12 cellular contexts compared by ENCODE assay signal in genomic region chr18:79947054-79947755, GRCh38. TPM values are rescaled to one million over a fixed set of nuclear protein-coding genes. Genes with fewer than 3 reads are reported as not detected.
A peak's percentile ranks its signal among the peaks of the same experiment; 100 is the strongest.
DNase-seq lines count a peak whose midpoint lies in the region; ATAC-seq and TF ChIP-seq lines count a peak whose summit lies in the region.
"Had no signal": no experiment of that assay in that cellular context is flagged by ENCODE, and none has a peak within 500 bp of the region (broad histone marks: within the 10 kb centered on the region; RNA-seq: fewer than 3 reads in every experiment).

No MANE protein-coding gene starts in this region.

- TF ChIP-seq CTCF in activated B cell treated with CpG ODN at 0.5 μM for 24 hours (IDR thresholded peaks at IDR 0.05) (no peak), spleen (IDR thresholded peaks at IDR 0.05 in 8 of 11, conservative IDR thresholded peaks at IDR 0.05 in 3 of 11) (no peak)

- no peak overlapping the region for H3K4me3 Mint-ChIP-seq in activated B cell treated with CpG ODN at 0.5 μM for 24 hours
- H3K4me3 Mint-ChIP-seq: activated T-helper 1 cell treated with anti-CD3 and anti-CD28 coated beads, Interleukin-12 subunit alpha, Interleukin-12 subunit beta, Interleukin-2, Interleukin-4 antibody, amounts not matched to agents 30 ng/mL and 10 ng/mL and 1 ng/mL, durations not matched to agents 14 hours and 24 hours and 36 hours; WTC11 had no signal

- WGBS in spleen, 5 donors, result 91 to 97% (median 95%) methylated on average over 14 of the region's 14 CpGs

- H3K4me1 ChIP-seq in spleen, result peaks cover 22 to 92% (median 64%) of the 10 kb centered on the region in 6 donors

- H3K36me3 Mint-ChIP-seq in activated B cell treated with CpG ODN at 0.5 μM for 24 hours (ENCODE audit: low read depth), result peaks cover 41% of the 10 kb centered on the region

- CTCF ChIA-PET in activated B cell treated with CpG ODN at 0.5 μM for 24 hours (lab: Charles Lee), result no interaction called here

- intact Hi-C loops in activated B cell treated with CpG ODN at 0.5 μM for 24 hours (cut with micrococcal nuclease) (loop anchor here (5.0 kb wide), 1 partner anchor 35 kb away; no protein-coding TSS in a partner anchor), spleen (cut with DNase I; ENCODE audit: low total_unique reads) (loop anchor here (10.0 kb wide), 1 partner anchor 262 kb away; no protein-coding TSS in a partner anchor)

- DNase-seq in GM04503 (ENCODE audit: low read depth) (peak; percentile 37), activated B cell treated with CpG ODN at 0.5 μM for 24 hours (no peak), islet precursor cell (peak; percentile 52), spleen (peak; percentile 73), hepatic stellate cell (ENCODE audit: low spot score) (no peak), NOMO-1 (lab: John Stamatoyannopoulos, UW; ENCODE audit: unreplicated experiment in 2 of 2) (no peak)
- no peak for DNase-seq in stimulated activated CD4-positive, alpha-beta T cell treated with anti-CD3 and anti-CD28 coated beads, Interleukin-1b, Interleukin-23, amount 100 ng/mL, for 48 hours
- DNase-seq: NCI-H1694 had no signal

- H3K36me3 ChIP-seq in spleen, result peaks cover 0 to 58% (median 12%) of the 10 kb centered on the region in 6 donors

- H3K4me3 ChIP-seq in spleen, result no peak overlapping the region
- H3K4me3 ChIP-seq: right atrium auricular region had no signal

- no peak for ATAC-seq in activated B cell treated with CpG ODN at 0.5 μM for 24 hours (ENCODE audit: low read depth)
- no peak for ATAC-seq in HG03039 (IDR thresholded peaks at IDR 0.05; ENCODE audit: unreplicated experiment)
- ATAC-seq: WTC11 had no signal

- no peaks in the 10 kb centered on the region for H3K27me3 Mint-ChIP-seq in activated B cell treated with CpG ODN at 0.5 μM for 24 hours

- POLR2A ChIA-PET in activated B cell treated with CpG ODN at 0.5 μM for 24 hours (lab: Charles Lee), result interaction anchor here (1.7 kb wide), 1 partner anchor 87 kb away, joined by 4 read pairs; the partner anchor contains the start of gene RBFA

- no peak for TF ChIP-seq POLR2A in spleen (IDR thresholded peaks at IDR 0.05)

- H3K27me3 ChIP-seq in spleen (replicated peaks in 1 of 7), result peaks cover 0 to 4% (median 0%) of the 10 kb centered on the region in 7 donors
- H3K27me3 ChIP-seq: right atrium auricular region had no signal

- peak overlapping the region; percentile 12 for H3K27ac Mint-ChIP-seq in activated B cell treated with CpG ODN at 0.5 μM for 24 hours
- H3K27ac Mint-ChIP-seq: activated T-helper 1 cell treated with anti-CD3 and anti-CD28 coated beads, Interleukin-12 subunit alpha, Interleukin-12 subunit beta, Interleukin-2, Interleukin-4 antibody, amounts not matched to agents 30 ng/mL and 10 ng/mL and 1 ng/mL, durations not matched to agents 14 hours and 24 hours and 36 hours; WTC11 had no signal

- no peak overlapping the region for H3K27ac ChIP-seq in spleen
- H3K27ac ChIP-seq: right atrium auricular region had no signal

- H3K4me1 Mint-ChIP-seq in activated B cell treated with CpG ODN at 0.5 μM for 24 hours, result peaks cover 57% of the 10 kb centered on the region

- no peaks in the 10 kb centered on the region for H3K9me3 ChIP-seq in spleen
- H3K9me3 ChIP-seq: right atrium auricular region had no signal

- no peaks in the 10 kb centered on the region for H3K9me3 Mint-ChIP-seq in activated B cell treated with CpG ODN at 0.5 μM for 24 hours
- H3K9me3 Mint-ChIP-seq: activated T-helper 1 cell treated with anti-CD3 and anti-CD28 coated beads, Interleukin-12 subunit alpha, Interleukin-12 subunit beta, Interleukin-2, Interleukin-4 antibody, amounts not matched to agents 30 ng/mL and 10 ng/mL and 1 ng/mL, durations not matched to agents 14 hours and 24 hours and 36 hours; WTC11 had no signal

RNA-seq across cellular contexts. Expression of gene SLC66A2, which starts 4.2 kb away (rescaled TPM):
- 32.3 and 36.4 TPM in 2 replicates for total RNA-seq in activated B cell treated with CpG ODN at 0.5 μM for 24 hours
- total RNA-seq in spleen, result 10 to 100 TPM; 40.9 to 61.9 (median 51.1) TPM
- 10 to 100 TPM; 28.7 to 53.9 (median 33.4) TPM for polyA plus RNA-seq in spleen

RNA-seq across cellular contexts. Expression of gene HSBP1L1, which starts 17.2 kb away (rescaled TPM):
- total RNA-seq in activated B cell treated with CpG ODN at 0.5 μM for 24 hours (0.98 and 2.5 TPM in 2 replicates), spleen (10 to 100 TPM; 10.3 to 36.4 (median 20.1) TPM)
- 10 to 100 TPM; 10.0 to 21.5 (median 15.8) TPM for polyA plus RNA-seq in spleen

RNA-seq across cellular contexts. Expression of gene TXNL4A, which starts 41.2 kb away (rescaled TPM):
- 94.7 and 96.9 TPM in 2 replicates for total RNA-seq in activated B cell treated with CpG ODN at 0.5 μM for 24 hours
- 10 to 100 TPM; 20.7 to 76.5 (median 63.9) TPM for total RNA-seq in spleen
- polyA plus RNA-seq in spleen, result 10 to 100 TPM; 75.2 to 98.5 (median 80.9) TPM

Comparison
In these comparisons a context has a peak if more than half of its experiments do, and no peak if none do; other contexts are left out.
1. DNase-seq: peak in GM04503 (single experiment), islet precursor cell (single experiment) and spleen (single experiment); none in activated B cell treated with CpG ODN at 0.5 μM for 24 hours (single experiment), hepatic stellate cell (single experiment), stimulated activated CD4-positive, alpha-beta T cell treated with anti-CD3 and anti-CD28 coated beads, Interleukin-1b, Interleukin-23, amount 100 ng/mL, for 48 hours (single experiment) and NOMO-1 (0 of 2).